Comparison of ENCODE assay signal across 18 cellular contexts in the genomic region with DNA sequence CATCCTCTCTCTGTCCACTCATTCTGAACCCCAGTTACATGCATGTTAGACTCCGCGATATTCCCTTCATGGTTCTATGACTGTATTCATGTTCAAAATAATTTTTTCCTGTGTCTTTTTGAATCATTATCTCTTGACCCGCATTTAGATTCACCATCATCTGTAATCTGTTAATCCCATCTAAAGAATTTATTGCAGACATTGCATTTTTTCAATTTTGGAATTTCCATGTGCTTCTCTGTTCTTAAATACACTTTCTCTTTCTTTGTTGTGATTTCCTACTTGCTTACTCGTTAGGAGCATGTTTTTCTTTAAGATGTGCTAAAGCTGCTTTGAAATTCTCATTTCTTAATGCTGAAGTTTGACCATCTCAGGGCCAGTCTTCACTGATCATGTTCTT.
DNase-seq lines count a peak whose midpoint lies in the region; ATAC-seq, FAIRE-seq and TF ChIP-seq lines count a peak whose summit lies in the region.
"Had no signal": no experiment of that assay in that cellular context is flagged by ENCODE, and none has a peak within 500 bp of the region (broad histone marks: within the 10 kb centered on the region; RNA-seq: fewer than 3 reads in every experiment).

No MANE protein-coding gene starts in this region.

- POLR2A ChIA-PET in HepG2 (lab: Yijun Ruan, JAX) (no interaction called here), K562 (lab: Yijun Ruan, JAX) (no interaction called here)

- DNase-seq in HepG2 (ENCODE audit: low spot score) (no peak), right lobe of liver (no peak), K562 (ENCODE audit: extremely low read depth in 1 of 4, low spot score in 3 of 4) (no peak), keratinocyte (ENCODE audit: low read depth, low spot score) (no peak), gastrocnemius medialis (no peak), medulla oblongata (ENCODE audit: extremely low spot score) (no peak), mesenchymal stem cell (no peak)
- no peak for DNase-seq in stimulated activated CD4-positive, alpha-beta T cell treated with anti-CD3 and anti-CD28 coated beads, Interleukin-2, amount 100 ng/mL, for 48 hours
- DNase-seq: AML-193; Caco-2; CD8-positive, alpha-beta memory T cell; DND-41; GDM1; H7 had no signal

- H3K79me1 ChIP-seq in mesenchymal stem cell (replicated peaks; ENCODE audit: low read length, poor library complexity, severe bottlenecking): peaks cover 2% of the 10 kb centered on the region

- no peak overlapping the region for H2BK120ac ChIP-seq in mesenchymal stem cell (ENCODE audit: low read depth, low read length)

- ATAC-seq in HepG2 (no peak), right lobe of liver (no peak), K562 (no peak), gastrocnemius medialis (no peak)

- no peaks in the 10 kb centered on the region for H3K27me3 ChIP-seq in HepG2 (ENCODE audit: control insufficient read depth in 1 of 2, insufficient read depth in 2 of 2, low read length in 2 of 2)
- no peaks in the 10 kb centered on the region for H3K27me3 ChIP-seq in right lobe of liver
- no peaks in the 10 kb centered on the region for H3K27me3 ChIP-seq in K562 (ENCODE audit: control insufficient read depth in 2 of 2, insufficient read depth in 2 of 2, low read length in 2 of 2)
- no peaks in the 10 kb centered on the region for H3K27me3 ChIP-seq in keratinocyte (ENCODE audit: control insufficient read depth, extremely low read depth, insufficient read depth, low read length)
- H3K27me3 ChIP-seq in gastrocnemius medialis: no peaks in the 10 kb centered on the region
- no peaks in the 10 kb centered on the region for H3K27me3 ChIP-seq in mesenchymal stem cell (ENCODE audit: control insufficient read depth in 1 of 2, insufficient read depth in 1 of 2, low read length in 2 of 2)
- H3K27me3 ChIP-seq: BLaER1 had no signal

- no peak overlapping the region for H3K4me3 ChIP-seq in HepG2 (replicated peaks in 1 of 3; ENCODE audit: insufficient read depth in 1 of 3, low read depth in 2 of 3, low read length in 3 of 3)
- no peak overlapping the region for H3K4me3 ChIP-seq in right lobe of liver
- no peak overlapping the region for H3K4me3 ChIP-seq in K562
- H3K4me3 ChIP-seq in keratinocyte (ENCODE audit: control insufficient read depth in 2 of 3, extremely low read depth in 1 of 3, insufficient read depth in 2 of 3, low read depth in 1 of 3, low read length in 3 of 3): no peak overlapping the region
- no peak overlapping the region for H3K4me3 ChIP-seq in gastrocnemius medialis
- H3K4me3 ChIP-seq in mesenchymal stem cell (ENCODE audit: insufficient read depth in 1 of 2, low read depth in 1 of 2, low read length in 2 of 2): no peak overlapping the region
- H3K4me3 ChIP-seq: BLaER1 had no signal

- H3K4ac ChIP-seq in mesenchymal stem cell (ENCODE audit: low read depth in 1 of 2, low read length in 2 of 2): no peak overlapping the region

- FAIRE-seq in HepG2 (lab: Jason Lieb, UNC) (no peak), K562 (lab: Jason Lieb, UNC) (no peak), keratinocyte (lab: Jason Lieb, UNC) (peak; percentile 34)
- FAIRE-seq: GM12892, GM19239 had no signal

- H3K9me1 ChIP-seq in K562 (ENCODE audit: control insufficient read depth, insufficient read depth, low read length) (no peaks in the 10 kb centered on the region), keratinocyte (ENCODE audit: control insufficient read depth, extremely low read depth, insufficient read depth, low read length) (no peaks in the 10 kb centered on the region)

- no peak overlapping the region for H3K27ac ChIP-seq in HepG2 (ENCODE audit: extremely low read length, insufficient read depth, low read length)
- no peak overlapping the region for H3K27ac ChIP-seq in right lobe of liver
- no peak overlapping the region for H3K27ac ChIP-seq in K562 (ENCODE audit: extremely low read depth, low read depth, low read length)
- no peak overlapping the region for H3K27ac ChIP-seq in keratinocyte (ENCODE audit: control insufficient read depth, insufficient read depth, low read length)
- no peak overlapping the region for H3K27ac ChIP-seq in gastrocnemius medialis
- no peak overlapping the region for H3K27ac ChIP-seq in mesenchymal stem cell (ENCODE audit: low read length, poor library complexity, severe bottlenecking)
- H3K27ac ChIP-seq: 22Rv1, BLaER1 had no signal

- no peak overlapping the region for H3K18ac ChIP-seq in mesenchymal stem cell (ENCODE audit: low read depth in 1 of 2, low read length in 2 of 2)

- no peak overlapping the region for H2AK5ac ChIP-seq in mesenchymal stem cell (ENCODE audit: low read length, severe bottlenecking)

- H3K4me2 ChIP-seq in HepG2 (ENCODE audit: low read depth, low read length): no peak overlapping the region
- H3K4me2 ChIP-seq in K562 (ENCODE audit: insufficient read depth, low read length): no peak overlapping the region
- H3K4me2 ChIP-seq in keratinocyte (ENCODE audit: control insufficient read depth, extremely low read depth, insufficient read depth, low read depth, low read length): no peak overlapping the region
- H3K4me2 ChIP-seq in mesenchymal stem cell (ENCODE audit: low read length, poor library complexity, severe bottlenecking): no peak overlapping the region
- H3K4me2 ChIP-seq: BLaER1 had no signal

- 97% methylated on average over 4 of the region's 4 CpGs for WGBS in HepG2 (ENCODE audit: low lambda C conversion rate)
- 92% methylated on average over 4 of the region's 4 CpGs for WGBS in right lobe of liver (ENCODE audit: insufficient coverage, low coverage, low lambda C conversion rate, missing lambda C conversion rate)
- 66% methylated on average over 4 of the region's 4 CpGs for WGBS in K562 (ENCODE audit: insufficient coverage, low coverage, missing lambda C conversion rate)
- WGBS in mesenchymal stem cell: 100% methylated on average over 3 of the region's 4 CpGs

- intact Hi-C loops in HepG2 (cut with micrococcal nuclease; ENCODE audit: unreplicated experiment): no loop called here
- intact Hi-C loops in right lobe of liver (cut with DNase I): no loop called here
- intact Hi-C loops in K562 (cut with micrococcal nuclease): no loop called here
- intact Hi-C loops in gastrocnemius medialis (cut with DNase I; ENCODE audit: low total_unique reads): no loop called here

- TF ChIP-seq EP300 in HepG2 (IDR thresholded peaks at IDR 0.05; ENCODE audit: low read depth in 2 of 2, low read length in 2 of 2): no peak
- TF ChIP-seq EP300 in HepG2 (CRISPR knock-in tag; IDR thresholded peaks at IDR 0.05; ENCODE audit: borderline replicate concordance): no peak
- no peak for TF ChIP-seq EP300 in K562 (IDR thresholded peaks at IDR 0.05; ENCODE audit: low read length)

- CTCF ChIA-PET in HepG2 (lab: Yijun Ruan, JAX; ENCODE audit: low intra/inter-chr PET ratio, low total read pairs) (no interaction called here), K562 (lab: Yijun Ruan, JAX; ENCODE audit: low intra/inter-chr PET ratio) (no interaction called here)

- no peak overlapping the region for H2BK5ac ChIP-seq in mesenchymal stem cell (ENCODE audit: low read depth, low read length, poor library complexity, severe bottlenecking)

- H3K4me1 ChIP-seq in HepG2 (ENCODE audit: insufficient read depth, low read length) (no peaks in the 10 kb centered on the region), right lobe of liver (no peaks in the 10 kb centered on the region), K562 (replicated peaks in 1 of 2; ENCODE audit: control insufficient read depth in 2 of 2, insufficient read depth in 2 of 2, low read length in 2 of 2) (no peaks in the 10 kb centered on the region), keratinocyte (ENCODE audit: control insufficient read depth, extremely low read depth, insufficient read depth, low read length) (no peaks in the 10 kb centered on the region), gastrocnemius medialis (peaks cover 0 to 4% of the 10 kb centered on the region in 2 donors), mesenchymal stem cell (ENCODE audit: control insufficient read depth, insufficient read depth, low read depth, low read length) (no peaks in the 10 kb centered on the region)
- H3K4me1 ChIP-seq: BLaER1, Caco-2 had no signal

- H3K9ac ChIP-seq in HepG2 (ENCODE audit: insufficient read depth, low read depth, low read length) (no peak overlapping the region), K562 (ENCODE audit: insufficient read depth in 1 of 2, low read depth in 2 of 2, low read length in 2 of 2) (no peak overlapping the region), keratinocyte (ENCODE audit: control insufficient read depth, extremely low read depth, insufficient read depth, low read length) (no peak overlapping the region), mesenchymal stem cell (ENCODE audit: low read length) (no peak overlapping the region)
- H3K9ac ChIP-seq: BLaER1 had no signal

- H3K36me3 ChIP-seq in HepG2 (replicated peaks in 1 of 2; ENCODE audit: control insufficient read depth in 1 of 2, insufficient read depth in 2 of 2, low read length in 2 of 2) (peaks cover 2 to 12% of the 10 kb centered on the region in 2 experiments; a peak in 3 of 5 replicates), right lobe of liver (peaks cover 0 to 6% (median 0%) of the 10 kb centered on the region in 4 donors), K562 (ENCODE audit: control insufficient read depth, insufficient read depth, low read length) (0 out of 3 replicates have a peak, but pooled peaks cover 3% of the 10 kb centered on the region), keratinocyte (ENCODE audit: control insufficient read depth in 2 of 2, extremely low read depth in 1 of 2, insufficient read depth in 2 of 2, low read length in 2 of 2) (no peaks in the 10 kb centered on the region), gastrocnemius medialis (no peaks in the 10 kb centered on the region), mesenchymal stem cell (ENCODE audit: control insufficient read depth in 1 of 2, insufficient read depth in 2 of 2, low read depth in 1 of 2, low read length in 2 of 2) (peaks cover 3 to 46% of the 10 kb centered on the region in 2 experiments)

- no peak overlapping the region for H4K91ac ChIP-seq in mesenchymal stem cell (ENCODE audit: low read length)

- H2BK12ac ChIP-seq in mesenchymal stem cell (ENCODE audit: low read length in 2 of 2): no peak overlapping the region

- TF ChIP-seq RAD21 in HepG2 (CRISPR knock-in tag; IDR thresholded peaks at IDR 0.05) (no peak), K562 (CRISPR knock-in tag; conservative IDR thresholded peaks at IDR 0.05 in 1 of 2, IDR thresholded peaks at IDR 0.05 in 1 of 2) (no peak)

- H2BK15ac ChIP-seq in mesenchymal stem cell (ENCODE audit: low read depth, poor library complexity, severe bottlenecking): no peak overlapping the region

- in situ Hi-C loops in HepG2 (cut with HindIII; ENCODE audit: extremely low pct_ligation_motif_present, low pct_unique_long_range_greater_than_20kb): no loop called here
- in situ Hi-C loops in K562 (cut with MboI): no loop called here
- in situ Hi-C loops in gastrocnemius medialis (cut with MboI; ENCODE audit: low sequenced_read_pairs in 4 of 4): no loop called here

- H3K23ac ChIP-seq in mesenchymal stem cell (ENCODE audit: low read length in 2 of 2): no peak overlapping the region

- no peak overlapping the region for H3K14ac ChIP-seq in mesenchymal stem cell (ENCODE audit: low read length in 2 of 2)

- no peaks in the 10 kb centered on the region for H3K79me2 ChIP-seq in HepG2 (ENCODE audit: insufficient read depth, low read length)
- no peaks in the 10 kb centered on the region for H3K79me2 ChIP-seq in K562 (ENCODE audit: control insufficient read depth, insufficient read depth, low read length)
- no peaks in the 10 kb centered on the region for H3K79me2 ChIP-seq in keratinocyte (ENCODE audit: control insufficient read depth, insufficient read depth, low read length)

- dilution Hi-C loops in keratinocyte (cut with MboI; ENCODE audit: extremely low pct_ligation_motif_present, low sequenced_read_pairs): no loop called here

- H2AFZ ChIP-seq in HepG2 (ENCODE audit: low read length): no peak overlapping the region
- H2AFZ ChIP-seq in K562 (ENCODE audit: low read depth, low read length): no peak overlapping the region
- H2AFZ ChIP-seq in keratinocyte (ENCODE audit: control insufficient read depth, low read length): no peak overlapping the region
- H2AFZ ChIP-seq in mesenchymal stem cell (ENCODE audit: low read depth, low read length): no peak overlapping the region

- H4K8ac ChIP-seq in mesenchymal stem cell (ENCODE audit: low read length): no peak overlapping the region

- H4K20me1 ChIP-seq in HepG2 (ENCODE audit: insufficient read depth, low read length) (no peaks in the 10 kb centered on the region), K562 (replicated peaks; ENCODE audit: control insufficient read depth, insufficient read depth, low read length) (no peaks in the 10 kb centered on the region), keratinocyte (ENCODE audit: control insufficient read depth, extremely low read depth, insufficient read depth, low read length) (no peaks in the 10 kb centered on the region)
- H4K20me1 ChIP-seq: BLaER1 had no signal

- no peak for TF ChIP-seq POLR2A in HepG2 (IDR thresholded peaks at IDR 0.05; ENCODE audit: insufficient read depth in 1 of 2, low read depth in 2 of 2, low read length in 2 of 2)
- TF ChIP-seq POLR2A in right lobe of liver (IDR thresholded peaks at IDR 0.05): no peak
- TF ChIP-seq POLR2A in K562 (conservative IDR thresholded peaks at IDR 0.05): no peak
- TF ChIP-seq POLR2A in gastrocnemius medialis (IDR thresholded peaks at IDR 0.05): no peak

- TF ChIP-seq CTCF in HepG2 (CRISPR knock-in tag; IDR thresholded peaks at IDR 0.05): no peak
- TF ChIP-seq CTCF in right lobe of liver (IDR thresholded peaks at IDR 0.05): no peak
- TF ChIP-seq CTCF in K562 (IDR thresholded peaks at IDR 0.05 in 2 of 3, conservative IDR thresholded peaks at IDR 0.05 in 1 of 3; ENCODE audit: insufficient read depth in 2 of 3, low read depth in 1 of 3, low read length in 3 of 3): no peak
- no peak for TF ChIP-seq CTCF in keratinocyte (optimal IDR thresholded peaks at IDR 0.05 in 1 of 3, IDR thresholded peaks at IDR 0.05 in 1 of 3, conservative IDR thresholded peaks at IDR 0.05 in 1 of 3; ENCODE audit: extremely low read depth in 1 of 3, insufficient read depth in 2 of 3, low read length in 3 of 3)
- TF ChIP-seq CTCF in gastrocnemius medialis (IDR thresholded peaks at IDR 0.05 in 4 of 5, conservative IDR thresholded peaks at IDR 0.05 in 1 of 5): no peak

- BruUV-seq in HepG2 (replicated peaks; lab: Mats Ljungman, UMichigan) (no TSS peak), K562 (replicated peaks; lab: Mats Ljungman, UMichigan) (no TSS peak)

- H3K9me3 ChIP-seq in HepG2 (ENCODE audit: low read length): no peaks in the 10 kb centered on the region
- H3K9me3 ChIP-seq in right lobe of liver: no peaks in the 10 kb centered on the region
- H3K9me3 ChIP-seq in K562 (replicated peaks; ENCODE audit: control insufficient read depth, insufficient read depth, low read depth, low read length): no peaks in the 10 kb centered on the region
- H3K9me3 ChIP-seq in keratinocyte (ENCODE audit: control insufficient read depth, low read depth, low read length): no peaks in the 10 kb centered on the region
- no peaks in the 10 kb centered on the region for H3K9me3 ChIP-seq in gastrocnemius medialis
- no peaks in the 10 kb centered on the region for H3K9me3 ChIP-seq in mesenchymal stem cell (ENCODE audit: control insufficient read depth, low read length)
- H3K9me3 ChIP-seq: BLaER1, Caco-2 had no signal

Comparison
In these comparisons a context has a peak if more than half of its experiments do, and no peak if none do; other contexts are left out.
1. Of the 241 proteins assayed by ChIP-seq in both HepG2 and K562: peak only in HepG2: MAFF; only in K562: none; in both: MAFK; in neither: 239.